In genomic region chr15:78944202-78944625, GRCh38 we compare ENCODE assay signal across 9 cellular contexts. TPM values are rescaled to one million over a fixed set of nuclear protein-coding genes. Genes with fewer than 3 reads are reported as not detected.
DNase-seq lines count a peak whose midpoint lies in the region; ATAC-seq and TF ChIP-seq lines count a peak whose summit lies in the region.
"Had no signal": no experiment of that assay in that cellular context is flagged by ENCODE, and none has a peak within 500 bp of the region (broad histone marks: within the 10 kb centered on the region; RNA-seq: fewer than 3 reads in every experiment).

No MANE protein-coding gene starts in this region.

- H3K9me3 Mint-ChIP-seq in central memory CD8-positive, alpha-beta T cell: no peaks in the 10 kb centered on the region

- peak overlapping the region; percentile 82 for H3K4me3 Mint-ChIP-seq in central memory CD8-positive, alpha-beta T cell

- peak; percentile 27 for ATAC-seq in GM19397 (IDR thresholded peaks at IDR 0.05; ENCODE audit: unreplicated experiment)
- ATAC-seq in central memory CD8-positive, alpha-beta T cell (replicated peaks; ENCODE audit: extremely low read depth, poor library complexity, severe bottlenecking): peak; percentile 4

- H3K4me3 ChIP-seq in A673 (ENCODE audit: low read depth, low read length, poor library complexity, severe bottlenecking) (peak overlapping the region; percentile 44), mucosa of stomach (ENCODE audit: low read length) (peak overlapping the region; percentile 51)

- DNase-seq in A673 (ENCODE audit: low spot score) (no peak), HPDE6-E6E7 (ENCODE audit: extremely low spot score) (peak; percentile 23), SW480 (ENCODE audit: low spot score) (no peak), DMS79 (lab: John Stamatoyannopoulos, UW) (no peak), pons (ENCODE audit: low spot score) (no peak)
- DNase-seq in central memory CD8-positive, alpha-beta T cell (ENCODE audit: low spot score in 2 of 2): no peak

- intact Hi-C loops in A673 (cut with micrococcal nuclease; ENCODE audit: unreplicated experiment): no loop called here

- no peaks in the 10 kb centered on the region for H3K27me3 Mint-ChIP-seq in central memory CD8-positive, alpha-beta T cell

- H3K9me3 ChIP-seq in A673 (ENCODE audit: low read depth, low read length, poor library complexity, severe bottlenecking) (no peaks in the 10 kb centered on the region), mucosa of stomach (ENCODE audit: control insufficient read depth, low read length) (no peaks in the 10 kb centered on the region)

- H3K36me3 ChIP-seq in A673 (ENCODE audit: insufficient read depth, low read length, poor library complexity, severe bottlenecking) (no peaks in the 10 kb centered on the region), mucosa of stomach (ENCODE audit: control insufficient read depth, insufficient read depth, low read length) (no peaks in the 10 kb centered on the region)

- peak overlapping the region; percentile 75 for H3K9ac ChIP-seq in mucosa of stomach (ENCODE audit: low read length)

- H3K4me1 ChIP-seq in A673 (ENCODE audit: insufficient read depth, low read length, poor library complexity, severe bottlenecking) (no peaks in the 10 kb centered on the region), mucosa of stomach (ENCODE audit: control insufficient read depth, insufficient read depth, low read length) (peaks cover 30% of the 10 kb centered on the region)

- BruUV-seq in A673 (replicated peaks; lab: Mats Ljungman, UMichigan): no TSS peak

- TF ChIP-seq CTCF in A673 (conservative IDR thresholded peaks at IDR 0.05; ENCODE audit: low read depth, low read length): no peak

- no peaks in the 10 kb centered on the region for H3K27me3 ChIP-seq in A673 (replicated peaks; ENCODE audit: insufficient read depth, low read depth, low read length, poor library complexity)
- H3K27me3 ChIP-seq in mucosa of stomach (ENCODE audit: control insufficient read depth, insufficient read depth, low read length): no peaks in the 10 kb centered on the region

- H3K36me3 Mint-ChIP-seq in central memory CD8-positive, alpha-beta T cell (ENCODE audit: insufficient read depth): peaks cover 3% of the 10 kb centered on the region

- POLR2A ChIA-PET in A673 (lab: Charles Lee; ENCODE audit: low non-redundant PET): no interaction called here

- peaks cover 19% of the 10 kb centered on the region for H3K4me1 Mint-ChIP-seq in central memory CD8-positive, alpha-beta T cell

- CTCF ChIA-PET in A673 (lab: Charles Lee): no interaction called here

- H3K27ac ChIP-seq in A673 (ENCODE audit: low read depth, low read length, poor library complexity, severe bottlenecking): no peak overlapping the region
- H3K27ac ChIP-seq: epithelial cell of prostate had no signal

- no peak overlapping the region for H3K27ac Mint-ChIP-seq in central memory CD8-positive, alpha-beta T cell (ENCODE audit: low read depth)

RNA-seq across cellular contexts. Expression of gene CTSH, which starts 0.6 kb away (rescaled TPM):
- 2.2 and 3.6 TPM in 2 replicates for total RNA-seq in A673 (2021)
